ENCODE assay signal across 8 cellular contexts in genomic region chr2:44171442-44171841, GRCh38. TPM values are rescaled to one million over a fixed set of nuclear protein-coding genes. Genes with fewer than 3 reads are reported as not detected.
DNase-seq lines count a peak whose midpoint lies in the region; ATAC-seq and TF ChIP-seq lines count a peak whose summit lies in the region.
"Not testable (repeated sequence)": the region's sequence is repeated elsewhere in the genome, so short reads cannot be mapped to it uniquely, and the experiment has no call there.

No MANE protein-coding gene starts in this region.

- peak overlapping the region; percentile 96 for H3K4me3 Mint-ChIP-seq in HFFc6
- peak overlapping the region; percentile 92 for H3K4me3 Mint-ChIP-seq in activated naive CD4-positive, alpha-beta T cell treated with anti-CD3 and anti-CD28 coated beads, Interleukin-2, amount 50 U/mL, for 24 hours
- H3K4me3 Mint-ChIP-seq in stimulated activated naive CD8-positive, alpha-beta T cell treated with anti-CD3 and anti-CD28 coated beads, Interleukin-15, Interleukin-2, amounts not matched to agents 100 ng/mL and 50 ng/mL, for 24 hours, result peak overlapping the region; percentile 98

- peak overlapping the region; percentile 78 for H3K4me2 ChIP-seq in neural cell (ENCODE audit: low read length)

- peaks cover 54% of the 10 kb centered on the region for H3K4me1 Mint-ChIP-seq in HFFc6 (ENCODE audit: low read depth)
- H3K4me1 Mint-ChIP-seq in activated naive CD4-positive, alpha-beta T cell treated with anti-CD3 and anti-CD28 coated beads, Interleukin-2, amount 50 U/mL, for 24 hours, result peaks cover 67% of the 10 kb centered on the region
- peaks cover 68% of the 10 kb centered on the region for H3K4me1 Mint-ChIP-seq in stimulated activated naive CD8-positive, alpha-beta T cell treated with anti-CD3 and anti-CD28 coated beads, Interleukin-15, Interleukin-2, amounts not matched to agents 100 ng/mL and 50 ng/mL, for 24 hours (ENCODE audit: low read depth)

- not testable (repeated sequence) for H3K27me3 Mint-ChIP-seq in HFFc6 (ENCODE audit: insufficient read depth); activated naive CD4-positive, alpha-beta T cell treated with anti-CD3 and anti-CD28 coated beads, Interleukin-2, amount 50 U/mL, for 24 hours; stimulated activated naive CD8-positive, alpha-beta T cell treated with anti-CD3 and anti-CD28 coated beads, Interleukin-15, Interleukin-2, amounts not matched to agents 100 ng/mL and 50 ng/mL, for 24 hours

- H4K20me1 ChIP-seq in neural cell (ENCODE audit: insufficient read depth), result not testable (repeated sequence)

- peaks cover 10% of the 10 kb centered on the region for H3K36me3 Mint-ChIP-seq in HFFc6 (ENCODE audit: low read depth)
- not testable (repeated sequence) for H3K36me3 Mint-ChIP-seq in activated naive CD4-positive, alpha-beta T cell treated with anti-CD3 and anti-CD28 coated beads, Interleukin-2, amount 50 U/mL, for 24 hours
- H3K36me3 Mint-ChIP-seq in stimulated activated naive CD8-positive, alpha-beta T cell treated with anti-CD3 and anti-CD28 coated beads, Interleukin-15, Interleukin-2, amounts not matched to agents 100 ng/mL and 50 ng/mL, for 24 hours (ENCODE audit: low read depth), result peaks cover 15% of the 10 kb centered on the region

- POLR2A ChIA-PET in AG04449 (lab: Yijun Ruan, JAX), result not testable (repeated sequence)

- not testable (repeated sequence) for H3K9ac ChIP-seq in duodenal mucosa (ENCODE audit: low read depth in 1 of 2, low read length in 2 of 2)
- peak overlapping the region; percentile 37 for H3K9ac ChIP-seq in iPS-15b (ENCODE audit: low read depth, low read length)
- H3K9ac ChIP-seq in neural cell (ENCODE audit: low read length), result peak overlapping the region; percentile 89

- H3K27ac Mint-ChIP-seq in HFFc6, result peak overlapping the region; percentile 82
- H3K27ac Mint-ChIP-seq in activated naive CD4-positive, alpha-beta T cell treated with anti-CD3 and anti-CD28 coated beads, Interleukin-2, amount 50 U/mL, for 24 hours, result peak overlapping the region; percentile 77
- peak overlapping the region; percentile 9 for H3K27ac Mint-ChIP-seq in stimulated activated naive CD8-positive, alpha-beta T cell treated with anti-CD3 and anti-CD28 coated beads, Interleukin-15, Interleukin-2, amounts not matched to agents 100 ng/mL and 50 ng/mL, for 24 hours

- CTCF ChIA-PET in AG04449 (lab: Yijun Ruan, JAX), result interaction anchor here (0.9 to 1.9 kb wide), 4 partner anchors 15 to 308 kb away, joined by 3 to 5 read pairs (median 4); no protein-coding TSS in a partner anchor

- peak overlapping the region; percentile 86; the same call in 1 of the 2 replicates for H3K4me3 ChIP-seq in AG04449 (ENCODE audit: low read depth, low read length)
- H3K4me3 ChIP-seq in duodenal mucosa (ENCODE audit: low read depth in 1 of 2, low read length in 2 of 2), result peak overlapping the region; percentile 83 to 90
- peak overlapping the region; percentile 96 for H3K4me3 ChIP-seq in iPS-15b (ENCODE audit: low read depth, low read length)
- peak overlapping the region; percentile 67 for H3K4me3 ChIP-seq in neural cell (ENCODE audit: low read length)

- not testable (repeated sequence) for H3K9me2 ChIP-seq in neural cell (ENCODE audit: insufficient read depth, low read length)

- not testable (repeated sequence) for TF ChIP-seq RAD21 in neural cell (conservative IDR thresholded peaks at IDR 0.05)

- not testable (repeated sequence) for H3K27me3 ChIP-seq in duodenal mucosa (ENCODE audit: control insufficient read depth in 1 of 2, insufficient read depth in 2 of 2, low read length in 2 of 2); iPS-15b (ENCODE audit: control insufficient read depth, insufficient read depth, low read length); neural cell (ENCODE audit: insufficient read depth, low read depth, low read length)

- not testable (repeated sequence) for H3K9me3 ChIP-seq in duodenal mucosa (ENCODE audit: control insufficient read depth in 1 of 2, low read length in 2 of 2); iPS-15b (ENCODE audit: control insufficient read depth, insufficient read depth, low read length); neural cell (ENCODE audit: low read length)

- not testable (repeated sequence) for H3K36me3 ChIP-seq in duodenal mucosa (ENCODE audit: control insufficient read depth in 1 of 2, insufficient read depth in 2 of 2, low read length in 2 of 2); iPS-15b (ENCODE audit: control insufficient read depth, insufficient read depth, low read length); neural cell (ENCODE audit: insufficient read depth, low read length)

- not testable (repeated sequence) for H3K27ac ChIP-seq in duodenal mucosa (ENCODE audit: low read depth, low read length); neural cell (ENCODE audit: low read length)

- peaks cover 62% of the 10 kb centered on the region for H3K79me2 ChIP-seq in neural cell (replicated peaks; ENCODE audit: insufficient read depth, low read length)

- DNase-seq in AG04449 (ENCODE audit: low read depth, low spot score); HFFc6: not testable (repeated sequence)

- TF ChIP-seq CTCF in AG04449 (IDR thresholded peaks at IDR 0.05; ENCODE audit: insufficient read depth, low read length, missing control alignments); HFFc6 (IDR thresholded peaks at IDR 0.05); neural cell (IDR thresholded peaks at IDR 0.05; ENCODE audit: poor library complexity, severe bottlenecking): not testable (repeated sequence)

- not testable (repeated sequence) for H3F3A ChIP-seq in neural cell (ENCODE audit: insufficient read depth, low read length, poor library complexity, severe bottlenecking)

- H3K4me1 ChIP-seq in duodenal mucosa (ENCODE audit: control insufficient read depth in 1 of 2, insufficient read depth in 2 of 2, low read length in 2 of 2), result peaks cover 15 to 18% of the 10 kb centered on the region in 2 donors
- H3K4me1 ChIP-seq in iPS-15b (ENCODE audit: control insufficient read depth, insufficient read depth, low read length), result peaks cover 18% of the 10 kb centered on the region

- not testable (repeated sequence) for H3K9me3 Mint-ChIP-seq in HFFc6; activated naive CD4-positive, alpha-beta T cell treated with anti-CD3 and anti-CD28 coated beads, Interleukin-2, amount 50 U/mL, for 24 hours; stimulated activated naive CD8-positive, alpha-beta T cell treated with anti-CD3 and anti-CD28 coated beads, Interleukin-15, Interleukin-2, amounts not matched to agents 100 ng/mL and 50 ng/mL, for 24 hours

- not testable (repeated sequence) for TF ChIP-seq EP300 in neural cell (conservative IDR thresholded peaks at IDR 0.05; ENCODE audit: poor library complexity, severe bottlenecking)

- H2AFZ ChIP-seq in neural cell (ENCODE audit: low read depth, low read length), result not testable (repeated sequence)

- not testable (repeated sequence) for ATAC-seq in SK-N-SH treated with all-trans-retinoic acid at 6 μM for 48 hours

TF ChIP-seq in SK-N-SH treated with all-trans-retinoic acid at 6 μM for 48 hours, 23 proteins besides CTCF, POLR2A, EP300 and RAD21:
- 0 out of 2 replicates have a peak, but pooled peaks have one; percentile 29 for TF ChIP-seq ZFP3 (CRISPR knock-in tag; IDR thresholded peaks at IDR 0.05)

RNA-seq across cellular contexts. Expression of gene PPM1B, which starts 2.8 kb away (rescaled TPM):
- total RNA-seq in HFFc6 (2021; fragmentation: NEBNext Ultra II Directional; extraction: Animal tissue kit (Norgen Biotek cat#: 25700)), result 10 to 100 TPM; 22.8 to 31.6 (median 27.1) TPM
- polyA plus RNA-seq in neural cell, result 79.8 and 116 TPM in 2 replicates
- polyA minus RNA-seq in neural cell, result 102 and 109 TPM in 2 replicates

Comparison
In these comparisons a context has a peak if more than half of its experiments do, and no peak if none do; other contexts are left out.
1. H3K27ac Mint-ChIP-seq: peak in every context shown above with its lines; median percentile 82 in HFFc6; 77 in activated naive CD4-positive, alpha-beta T cell treated with anti-CD3 and anti-CD28 coated beads, Interleukin-2, amount 50 U/mL, for 24 hours; 9 in stimulated activated naive CD8-positive, alpha-beta T cell treated with anti-CD3 and anti-CD28 coated beads, Interleukin-15, Interleukin-2, amounts not matched to agents 100 ng/mL and 50 ng/mL, for 24 hours.